19 cellular contexts compared by ENCODE assay signal in genomic region chr7:132825932-132826480, GRCh38.
"Had no signal": no experiment of that assay in that cellular context is flagged by ENCODE, and none has a peak within 500 bp of the region (broad histone marks: within the 10 kb centered on the region; RNA-seq: fewer than 3 reads in every experiment).

No MANE protein-coding gene starts in this region.

- ATAC-seq: activated CD4-positive, alpha-beta T cell treated with anti-CD3 and anti-CD28 coated beads for 36 hours; activated naive CD8-positive, alpha-beta T cell treated with anti-CD3 and anti-CD28 coated beads, Interleukin-2, amount 50 U/mL, for 24 hours; natural killer cell; right lobe of liver; stimulated activated naive B cell treated with anti-CD40 and anti-IgM and Interleukin-4, amounts not matched to agents 10 μg/mL and 1 μg/mL and 100 μg/mL, for 72 hours had no signal

- H3K27me3 Mint-ChIP-seq: activated CD4-positive, alpha-beta memory T cell treated with anti-CD3 and anti-CD28 coated beads, Interleukin-2, amount 10 ng/mL, durations not matched to agents 7 days and 5 days; activated CD4-positive, alpha-beta T cell treated with anti-CD3 and anti-CD28 coated beads for 36 hours; activated naive CD8-positive, alpha-beta T cell treated with anti-CD3 and anti-CD28 coated beads, Interleukin-2, amount 50 U/mL, for 24 hours; stimulated activated naive B cell treated with anti-CD40 and anti-IgM and Interleukin-4, amounts not matched to agents 10 μg/mL and 1 μg/mL and 100 μg/mL, for 72 hours had no signal

- DNase-seq: activated CD4-positive, alpha-beta memory T cell treated with anti-CD3 and anti-CD28 coated beads, Interleukin-2, amount 10 ng/mL, durations not matched to agents 7 days and 5 days; activated CD4-positive, alpha-beta T cell treated with anti-CD3 and anti-CD28 coated beads for 36 hours; activated naive CD4-positive, alpha-beta T cell treated with Interleukin-2 at 50 U/mL for 16 hours; activated naive CD8-positive, alpha-beta T cell treated with anti-CD3 and anti-CD28 coated beads, Interleukin-2, amount 50 U/mL, for 24 hours; central memory CD4-positive, alpha-beta T cell; cortex of kidney; effector memory CD4-positive, alpha-beta T cell; mammary epithelial cell; natural killer cell; right lobe of liver; spleen; stimulated activated CD4-positive, alpha-beta T cell treated with anti-CD3 and anti-CD28 coated beads, Interleukin-1b, Interleukin-23, amount 100 ng/mL, for 48 hours; stimulated activated naive B cell treated with anti-CD40 and anti-IgM and Interleukin-4, amounts not matched to agents 10 μg/mL and 1 μg/mL and 100 μg/mL, for 72 hours; T1000; upper lobe of left lung had no signal

- H3K9me3 Mint-ChIP-seq: activated CD4-positive, alpha-beta memory T cell treated with anti-CD3 and anti-CD28 coated beads, Interleukin-2, amount 10 ng/mL, durations not matched to agents 7 days and 5 days; activated naive CD8-positive, alpha-beta T cell treated with anti-CD3 and anti-CD28 coated beads, Interleukin-2, amount 50 U/mL, for 24 hours; activated T-helper 1 cell treated with anti-CD3 and anti-CD28 coated beads, Interleukin-12 subunit alpha, Interleukin-12 subunit beta, Interleukin-2, Interleukin-4 antibody, amounts not matched to agents 30 ng/mL and 10 ng/mL and 1 ng/mL, durations not matched to agents 14 hours and 24 hours and 36 hours had no signal

- H3K27ac ChIP-seq: prostate gland, right lobe of liver, spleen, suprapubic skin, upper lobe of left lung, VCaP had no signal

- H3K4me3 Mint-ChIP-seq: activated CD4-positive, alpha-beta memory T cell treated with anti-CD3 and anti-CD28 coated beads, Interleukin-2, amount 10 ng/mL, durations not matched to agents 7 days and 5 days; activated CD4-positive, alpha-beta T cell treated with anti-CD3 and anti-CD28 coated beads for 36 hours; activated naive CD8-positive, alpha-beta T cell treated with anti-CD3 and anti-CD28 coated beads, Interleukin-2, amount 50 U/mL, for 24 hours; activated T-helper 1 cell treated with anti-CD3 and anti-CD28 coated beads, Interleukin-12 subunit alpha, Interleukin-12 subunit beta, Interleukin-2, Interleukin-4 antibody, amounts not matched to agents 30 ng/mL and 10 ng/mL and 1 ng/mL, durations not matched to agents 14 hours and 24 hours and 36 hours; natural killer cell; stimulated activated naive B cell treated with anti-CD40 and anti-IgM and Interleukin-4, amounts not matched to agents 10 μg/mL and 1 μg/mL and 100 μg/mL, for 72 hours had no signal

- H3K27me3 ChIP-seq: right lobe of liver, spleen, suprapubic skin, upper lobe of left lung had no signal

- H3K27ac Mint-ChIP-seq: activated CD4-positive, alpha-beta memory T cell treated with anti-CD3 and anti-CD28 coated beads, Interleukin-2, amount 10 ng/mL, durations not matched to agents 7 days and 5 days; activated CD4-positive, alpha-beta T cell treated with anti-CD3 and anti-CD28 coated beads for 36 hours; activated naive CD8-positive, alpha-beta T cell treated with anti-CD3 and anti-CD28 coated beads, Interleukin-2, amount 50 U/mL, for 24 hours; activated T-helper 1 cell treated with anti-CD3 and anti-CD28 coated beads, Interleukin-12 subunit alpha, Interleukin-12 subunit beta, Interleukin-2, Interleukin-4 antibody, amounts not matched to agents 30 ng/mL and 10 ng/mL and 1 ng/mL, durations not matched to agents 14 hours and 24 hours and 36 hours; natural killer cell; stimulated activated naive B cell treated with anti-CD40 and anti-IgM and Interleukin-4, amounts not matched to agents 10 μg/mL and 1 μg/mL and 100 μg/mL, for 72 hours had no signal

- H3K9me3 ChIP-seq: prostate gland, right lobe of liver, spleen, suprapubic skin, upper lobe of left lung had no signal

- H3K36me3 Mint-ChIP-seq: natural killer cell had no signal
